ENCODE assay signal across 4 cellular contexts in genomic region chr12:90443466-90443865, GRCh38.
DNase-seq lines count a peak whose midpoint lies in the region; ATAC-seq, FAIRE-seq and TF ChIP-seq lines count a peak whose summit lies in the region.
"Not testable (repeated sequence)": the region's sequence is repeated elsewhere in the genome, so short reads cannot be mapped to it uniquely, and the experiment has no call there.

No MANE protein-coding gene starts in this region.

- not testable (repeated sequence) for H4K91ac ChIP-seq in IMR-90 (ENCODE audit: insufficient read depth, low read depth, low read length)

- H3K79me2 ChIP-seq in K562 (ENCODE audit: control insufficient read depth, insufficient read depth, low read length); HepG2 (ENCODE audit: insufficient read depth, low read length): not testable (repeated sequence)

- H2BK20ac ChIP-seq in IMR-90 (ENCODE audit: low read depth, low read length), result not testable (repeated sequence)

- not testable (repeated sequence) for TF ChIP-seq POLR2A in A549 (IDR thresholded peaks at IDR 0.05; ENCODE audit: low read length); IMR-90 (IDR thresholded peaks at IDR 0.05; ENCODE audit: low read depth, low read length); K562 (conservative IDR thresholded peaks at IDR 0.05); HepG2 (IDR thresholded peaks at IDR 0.05; ENCODE audit: insufficient read depth in 1 of 2, low read depth in 2 of 2, low read length in 2 of 2)

- not testable (repeated sequence) for H2BK5ac ChIP-seq in IMR-90 (ENCODE audit: low read depth, low read length, poor library complexity, severe bottlenecking)

- not testable (repeated sequence) for H3K9me3 ChIP-seq in A549; IMR-90 (ENCODE audit: control insufficient read depth, insufficient read depth, low read length); K562 (replicated peaks; ENCODE audit: control insufficient read depth, insufficient read depth, low read depth, low read length)
- H3K9me3 ChIP-seq in HepG2 (ENCODE audit: low read length), result peaks cover 74% of the 10 kb centered on the region

- CTCF ChIA-PET in A549 (lab: Yijun Ruan, JAX); IMR-90 (lab: Yijun Ruan, JAX); K562 (lab: Yijun Ruan, JAX; ENCODE audit: low intra/inter-chr PET ratio); HepG2 (lab: Yijun Ruan, JAX; ENCODE audit: low intra/inter-chr PET ratio, low total read pairs): not testable (repeated sequence)

- BruUV-seq in IMR-90 (replicated peaks; lab: Mats Ljungman, UMichigan); K562 (replicated peaks; lab: Mats Ljungman, UMichigan); HepG2 (replicated peaks; lab: Mats Ljungman, UMichigan): not testable (repeated sequence)

- H2AK9ac ChIP-seq in IMR-90 (replicated peaks; ENCODE audit: low read depth, low read length, poor library complexity), result not testable (repeated sequence)

- dilution Hi-C loops in IMR-90 (cut with HindIII; ENCODE audit: low sequenced_read_pairs, unreplicated experiment), result not testable (repeated sequence)

- H3K4me3 ChIP-seq in A549; IMR-90 (ENCODE audit: insufficient read depth, low read depth, low read length); K562; HepG2 (replicated peaks in 1 of 3; ENCODE audit: insufficient read depth in 1 of 3, low read depth in 2 of 3, low read length in 3 of 3): not testable (repeated sequence)

- 40% methylated on average over 7 of the region's 7 CpGs for WGBS in A549 (ENCODE audit: missing lambda C conversion rate)
- WGBS in IMR-90 (ENCODE audit: extremely low coverage in 2 of 2, insufficient read length in 1 of 2), 2 experiments, result no CpG with 5 or more reads among the region's 7 CpGs
- 0% methylated on average over 7 of the region's 7 CpGs for WGBS in K562 (ENCODE audit: insufficient coverage, low coverage, missing lambda C conversion rate)
- 4% methylated on average over 5 of the region's 7 CpGs for WGBS in HepG2 (ENCODE audit: low lambda C conversion rate)

- not testable (repeated sequence) for TF ChIP-seq RAD21 in A549 (conservative IDR thresholded peaks at IDR 0.05 in 1 of 2, IDR thresholded peaks at IDR 0.05 in 1 of 2); IMR-90 (IDR thresholded peaks at IDR 0.05; ENCODE audit: low read length); K562 (CRISPR knock-in tag; conservative IDR thresholded peaks at IDR 0.05 in 1 of 2, IDR thresholded peaks at IDR 0.05 in 1 of 2); HepG2 (CRISPR knock-in tag; IDR thresholded peaks at IDR 0.05)

- not testable (repeated sequence) for DNase-seq in A549 (ENCODE audit: low read depth in 1 of 2, low spot score in 1 of 2); IMR-90; K562 (ENCODE audit: extremely low read depth in 1 of 4, low spot score in 3 of 4); HepG2 (ENCODE audit: low spot score)

- not testable (repeated sequence) for H3K14ac ChIP-seq in IMR-90 (replicated peaks; ENCODE audit: low read depth, low read length)

- not testable (repeated sequence) for H3K9me1 ChIP-seq in IMR-90 (ENCODE audit: insufficient read depth, low read length); K562 (ENCODE audit: control insufficient read depth, insufficient read depth, low read length)

- not testable (repeated sequence) for H2BK15ac ChIP-seq in IMR-90 (ENCODE audit: low read depth, low read length)

- FAIRE-seq in A549 (lab: Jason Lieb, UNC); K562 (lab: Jason Lieb, UNC); HepG2 (lab: Jason Lieb, UNC): not testable (repeated sequence)

- H3K4ac ChIP-seq in IMR-90 (ENCODE audit: low read depth, low read length), result not testable (repeated sequence)

- not testable (repeated sequence) for H2AK5ac ChIP-seq in IMR-90 (ENCODE audit: low read depth, low read length)

- H3K79me1 ChIP-seq in IMR-90 (ENCODE audit: low read depth in 1 of 2, low read length in 2 of 2), result not testable (repeated sequence)

- H4K5ac ChIP-seq in IMR-90 (ENCODE audit: low read depth, low read length), result not testable (repeated sequence)

- H3K27me3 ChIP-seq in IMR-90 (ENCODE audit: control insufficient read depth, insufficient read depth, low read length); K562 (ENCODE audit: control insufficient read depth in 2 of 2, insufficient read depth in 2 of 2, low read length in 2 of 2); HepG2 (ENCODE audit: control insufficient read depth in 1 of 2, insufficient read depth in 2 of 2, low read length in 2 of 2): not testable (repeated sequence)

- not testable (repeated sequence) for H4K20me1 ChIP-seq in IMR-90 (ENCODE audit: insufficient read depth, low read length); K562 (replicated peaks; ENCODE audit: control insufficient read depth, insufficient read depth, low read length); HepG2 (ENCODE audit: insufficient read depth, low read length)

- H3K18ac ChIP-seq in IMR-90 (ENCODE audit: low read depth, low read length), result not testable (repeated sequence)

- TF ChIP-seq CTCF in A549 (IDR thresholded peaks at IDR 0.05); IMR-90 (conservative IDR thresholded peaks at IDR 0.05; ENCODE audit: low read depth, low read length); K562 (IDR thresholded peaks at IDR 0.05 in 2 of 3, conservative IDR thresholded peaks at IDR 0.05 in 1 of 3; ENCODE audit: insufficient read depth in 2 of 3, low read depth in 1 of 3, low read length in 3 of 3); HepG2 (CRISPR knock-in tag; IDR thresholded peaks at IDR 0.05): not testable (repeated sequence)

- not testable (repeated sequence) for H3K23ac ChIP-seq in IMR-90 (ENCODE audit: low read depth, low read length)

- TF ChIP-seq EP300 in A549 (IDR thresholded peaks at IDR 0.05); K562 (IDR thresholded peaks at IDR 0.05; ENCODE audit: low read length); HepG2 (IDR thresholded peaks at IDR 0.05; ENCODE audit: low read depth in 2 of 2, low read length in 2 of 2); HepG2 (CRISPR knock-in tag; IDR thresholded peaks at IDR 0.05; ENCODE audit: borderline replicate concordance): not testable (repeated sequence)

- not testable (repeated sequence) for H3K56ac ChIP-seq in IMR-90 (ENCODE audit: extremely low read depth, insufficient read depth, low read length)

- not testable (repeated sequence) for H3K4me1 ChIP-seq in A549; IMR-90 (ENCODE audit: control insufficient read depth, insufficient read depth, low read length); K562 (replicated peaks in 1 of 2; ENCODE audit: control insufficient read depth in 2 of 2, insufficient read depth in 2 of 2, low read length in 2 of 2); HepG2 (ENCODE audit: insufficient read depth, low read length)

- not testable (repeated sequence) for H3K36me3 ChIP-seq in IMR-90 (ENCODE audit: control insufficient read depth, insufficient read depth, low read length); K562 (ENCODE audit: control insufficient read depth, insufficient read depth, low read length); HepG2 (replicated peaks in 1 of 2; ENCODE audit: control insufficient read depth in 1 of 2, insufficient read depth in 2 of 2, low read length in 2 of 2)

- H2BK120ac ChIP-seq in IMR-90 (ENCODE audit: low read depth, low read length), result not testable (repeated sequence)

- not testable (repeated sequence) for H3K4me2 ChIP-seq in A549; IMR-90 (ENCODE audit: low read depth, low read length); K562 (ENCODE audit: insufficient read depth, low read length); HepG2 (ENCODE audit: low read depth, low read length)

- H2AFZ ChIP-seq in IMR-90 (replicated peaks; ENCODE audit: low read length, poor library complexity); K562 (ENCODE audit: low read depth, low read length); HepG2 (ENCODE audit: low read length): not testable (repeated sequence)

- H4K8ac ChIP-seq in IMR-90 (ENCODE audit: low read depth in 2 of 2, low read length in 2 of 2), result not testable (repeated sequence)

- H3K27ac ChIP-seq in A549; IMR-90 (ENCODE audit: insufficient read depth, low read length); K562 (ENCODE audit: extremely low read depth, low read depth, low read length); HepG2 (ENCODE audit: extremely low read length, insufficient read depth, low read length): not testable (repeated sequence)

- POLR2A ChIA-PET in A549 (lab: Yijun Ruan, JAX); IMR-90 (lab: Charles Lee; ENCODE audit: unreplicated experiment); K562 (lab: Yijun Ruan, JAX); HepG2 (lab: Yijun Ruan, JAX): not testable (repeated sequence)

- H3K9ac ChIP-seq in IMR-90 (ENCODE audit: low read depth, low read length); K562 (ENCODE audit: insufficient read depth in 1 of 2, low read depth in 2 of 2, low read length in 2 of 2); HepG2 (ENCODE audit: insufficient read depth, low read depth, low read length): not testable (repeated sequence)

- intact Hi-C loops in IMR-90 (cut with micrococcal nuclease); K562 (cut with micrococcal nuclease); HepG2 (cut with micrococcal nuclease; ENCODE audit: unreplicated experiment): not testable (repeated sequence)

- in situ Hi-C loops in IMR-90 (cut with MboI; ENCODE audit: low sequenced_read_pairs); K562 (cut with MboI); HepG2 (cut with HindIII; ENCODE audit: extremely low pct_ligation_motif_present, low pct_unique_long_range_greater_than_20kb): not testable (repeated sequence)

- ATAC-seq in A549; IMR-90 (ENCODE audit: low read depth); K562; HepG2: not testable (repeated sequence)
